ENCODE assay signal across 1 cellular context in genomic region chr5:16542275-16542674, GRCh38.
TF ChIP-seq lines count a peak whose summit lies in the region.

No MANE protein-coding gene starts in this region.

TF ChIP-seq in HepG2, 621 proteins besides CTCF, POLR2A, EP300 and RAD21 (continued from another document):
- TF ChIP-seq ZNF260 (CRISPR knock-in tag; IDR thresholded peaks at IDR 0.05; ENCODE audit: borderline replicate concordance, low read depth) = no peak
- TF ChIP-seq AHR (CRISPR knock-in tag; IDR thresholded peaks at IDR 0.05) = no peak
- TF ChIP-seq NAIF1 (CRISPR knock-in tag; IDR thresholded peaks at IDR 0.05; ENCODE audit: borderline replicate concordance) = no peak
- no peak for TF ChIP-seq ZBED4 (CRISPR knock-in tag; IDR thresholded peaks at IDR 0.05; ENCODE audit: borderline replicate concordance)
- no peak for TF ChIP-seq ZBTB25 (CRISPR knock-in tag; IDR thresholded peaks at IDR 0.05)
- no peak for TF ChIP-seq ZNF17 (CRISPR knock-in tag; IDR thresholded peaks at IDR 0.05)
- TF ChIP-seq ZBTB39 (CRISPR knock-in tag; IDR thresholded peaks at IDR 0.05) = no peak
- TF ChIP-seq IRF1 (CRISPR knock-in tag; IDR thresholded peaks at IDR 0.05; ENCODE audit: low read depth) = no peak
